Comparison of ENCODE assay signal across 27 cellular contexts in genomic region chr4:42480774-42481173, GRCh38.
"Had no signal": no experiment of that assay in that cellular context is flagged by ENCODE, and none has a peak within 500 bp of the region (broad histone marks: within the 10 kb centered on the region; RNA-seq: fewer than 3 reads in every experiment).

No MANE protein-coding gene starts in this region.

- H3K4me3 ChIP-seq: body of pancreas, colonic mucosa, esophagus squamous epithelium, gastroesophageal sphincter, heart right ventricle had no signal

- H3K27ac ChIP-seq: body of pancreas, colonic mucosa, epithelial cell of prostate, esophagus squamous epithelium, gastroesophageal sphincter, heart right ventricle, VCaP had no signal

- H3K4me3 Mint-ChIP-seq: activated CD4-positive, alpha-beta T cell treated with anti-CD3 and anti-CD28 coated beads, Interleukin-2, amount 10 ng/mL, durations not matched to agents 7 days and 5 days; activated CD8-positive, alpha-beta T cell treated with anti-CD3 and anti-CD28 coated beads for 36 hours; activated naive CD8-positive, alpha-beta T cell; activated T-cell treated with anti-CD3 and anti-CD28 coated beads, Interleukin-2, amount 50 U/mL, for 4 hours; activated T-helper 17 cell treated with anti-CD3 and anti-CD28 coated beads, Interleukin-2, amount 50 U/mL, for 72 hours; WTC11 had no signal

- H3K27me3 Mint-ChIP-seq: activated CD4-positive, alpha-beta T cell treated with anti-CD3 and anti-CD28 coated beads, Interleukin-2, amount 10 ng/mL, durations not matched to agents 7 days and 5 days; activated CD8-positive, alpha-beta T cell treated with anti-CD3 and anti-CD28 coated beads for 36 hours; activated naive CD8-positive, alpha-beta T cell; activated T-helper 17 cell treated with anti-CD3 and anti-CD28 coated beads, Interleukin-2, amount 50 U/mL, for 72 hours had no signal

- H3K27ac Mint-ChIP-seq: activated CD4-positive, alpha-beta T cell treated with anti-CD3 and anti-CD28 coated beads, Interleukin-2, amount 10 ng/mL, durations not matched to agents 7 days and 5 days; activated CD8-positive, alpha-beta T cell treated with anti-CD3 and anti-CD28 coated beads for 36 hours; activated naive CD8-positive, alpha-beta T cell; activated T-helper 17 cell treated with anti-CD3 and anti-CD28 coated beads, Interleukin-2, amount 50 U/mL, for 72 hours; WTC11 had no signal

- H3K9me3 ChIP-seq: body of pancreas, colonic mucosa, esophagus squamous epithelium, gastroesophageal sphincter, heart right ventricle had no signal

- H3K9me3 Mint-ChIP-seq: activated CD4-positive, alpha-beta T cell treated with anti-CD3 and anti-CD28 coated beads, Interleukin-2, amount 10 ng/mL, durations not matched to agents 7 days and 5 days; activated CD8-positive, alpha-beta T cell treated with anti-CD3 and anti-CD28 coated beads for 36 hours; activated T-cell treated with anti-CD3 and anti-CD28 coated beads, Interleukin-2, amount 50 U/mL, for 4 hours; activated T-helper 17 cell treated with anti-CD3 and anti-CD28 coated beads, Interleukin-2, amount 50 U/mL, for 72 hours had no signal

- H3K36me3 ChIP-seq: colonic mucosa, esophagus squamous epithelium, gastroesophageal sphincter had no signal

- H3K27me3 ChIP-seq: body of pancreas, colonic mucosa, esophagus squamous epithelium, gastroesophageal sphincter, heart right ventricle had no signal

- H3K4me1 ChIP-seq: body of pancreas, colonic mucosa had no signal

- DNase-seq: activated CD4-positive, alpha-beta T cell treated with anti-CD3 and anti-CD28 coated beads for 1 hour; activated CD4-positive, alpha-beta T cell treated with anti-CD3 and anti-CD28 coated beads for 4 hours; activated CD4-positive, alpha-beta T cell treated with anti-CD3 and anti-CD28 coated beads, Interleukin-2, amount 10 ng/mL, durations not matched to agents 7 days and 5 days; activated CD4-positive, alpha-beta T cell treated with anti-CD3 and anti-CD28 coated beads, Interleukin-2, amount 50 U/mL, for 48 hours; activated CD8-positive, alpha-beta memory T cell treated with anti-CD3 and anti-CD28 coated beads for 24 hours; activated CD8-positive, alpha-beta T cell treated with anti-CD3 and anti-CD28 coated beads for 36 hours; activated effector memory CD4-positive, alpha-beta T cell treated with Interleukin-2 at 50 U/mL for 16 hours; activated gamma-delta T cell treated with Interleukin-2 at 50 U/mL for 16 hours; activated naive CD4-positive, alpha-beta T cell treated with anti-CD3 and anti-CD28 coated beads, Interleukin-2, amount 50 U/mL, for 16 hours; activated naive CD4-positive, alpha-beta T cell treated with Interleukin-2 at 50 U/mL for 16 hours; activated T-cell treated with anti-CD3 and anti-CD28 coated beads, Interleukin-2, amount 50 U/mL, for 4 hours; amniotic stem cell; anterior cingulate cortex; body of pancreas; caudate nucleus; colonic mucosa; effector CD8-positive, alpha-beta T cell; esophagus squamous epithelium; foreskin melanocyte; heart right ventricle; T-helper 2 cell had no signal

- H3K4me1 Mint-ChIP-seq: activated CD4-positive, alpha-beta T cell treated with anti-CD3 and anti-CD28 coated beads, Interleukin-2, amount 10 ng/mL, durations not matched to agents 7 days and 5 days had no signal

- ATAC-seq: activated CD8-positive, alpha-beta T cell treated with anti-CD3 and anti-CD28 coated beads for 36 hours; activated T-cell treated with anti-CD3 and anti-CD28 coated beads, Interleukin-2, amount 50 U/mL, for 4 hours; activated T-helper 17 cell treated with anti-CD3 and anti-CD28 coated beads, Interleukin-2, amount 50 U/mL, for 72 hours; body of pancreas; gastroesophageal sphincter; heart right ventricle; WTC11 had no signal
